Comparison of ENCODE assay signal across 1 cellular context in the genomic region with DNA sequence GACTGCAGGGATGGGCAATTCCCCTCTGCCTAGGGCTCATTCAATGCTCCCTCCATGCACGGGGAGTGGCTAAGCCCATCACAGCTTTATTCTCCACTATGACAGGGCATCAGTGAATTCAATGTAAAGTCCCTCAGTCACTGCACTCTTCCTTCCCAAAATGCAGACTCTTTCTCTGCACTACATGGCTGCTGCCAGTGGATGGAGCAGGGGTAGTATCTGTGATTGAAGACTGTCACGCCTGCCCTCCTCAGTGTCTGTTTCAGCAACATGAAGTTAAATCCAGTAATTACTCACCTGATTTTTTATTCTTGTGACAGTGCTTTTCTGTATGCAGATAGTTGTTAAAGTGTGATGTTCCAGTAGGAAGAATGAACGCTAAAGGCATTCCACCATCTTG.
TF ChIP-seq lines count a peak whose summit lies in the region.

No MANE protein-coding gene starts in this region.

TF ChIP-seq in H1, 55 proteins besides CTCF, POLR2A, EP300 and RAD21:
- TF ChIP-seq NANOG (IDR thresholded peaks at IDR 0.05; ENCODE audit: insufficient read depth, low read depth, low read length, poor library complexity, severe bottlenecking) (no peak), SIN3A (conservative IDR thresholded peaks at IDR 0.05 in 1 of 2, IDR thresholded peaks at IDR 0.05 in 1 of 2; ENCODE audit: low read depth in 1 of 2, low read length in 2 of 2) (no peak), MAFK (IDR thresholded peaks at IDR 0.05; ENCODE audit: low read depth, low read length) (no peak), RXRA (IDR thresholded peaks at IDR 0.05; ENCODE audit: insufficient read depth, low read depth, low read length) (no peak), EGR1 (IDR thresholded peaks at IDR 0.05; ENCODE audit: borderline replicate concordance, low read depth, low read length) (no peak), FOSL1 (IDR thresholded peaks at IDR 0.05; ENCODE audit: insufficient read depth, low read depth, low read length) (no peak), POU5F1 (IDR thresholded peaks at IDR 0.05; ENCODE audit: low read depth, low read length) (no peak), TEAD4 (IDR thresholded peaks at IDR 0.05; ENCODE audit: low read depth, low read length) (no peak), PHF8 (conservative IDR thresholded peaks at IDR 0.05; ENCODE audit: low read depth, low read length) (no peak), GABPA (IDR thresholded peaks at IDR 0.05; ENCODE audit: borderline replicate concordance, insufficient read depth, low read length) (no peak), KDM4A (IDR thresholded peaks at IDR 0.05; ENCODE audit: low read depth, low read length, severe bottlenecking) (no peak), CTBP2 (IDR thresholded peaks at IDR 0.05; ENCODE audit: borderline replicate concordance, insufficient read depth, insufficient read length, low read length) (no peak), POLR2AphosphoS5 (IDR thresholded peaks at IDR 0.05; ENCODE audit: low read depth, low read length) (no peak), GTF2F1 (IDR thresholded peaks at IDR 0.05; ENCODE audit: borderline replicate concordance, low read depth, low read length) (no peak), SUZ12 (IDR thresholded peaks at IDR 0.05; ENCODE audit: low read length) (no peak)
- TF ChIP-seq, protein P1, sequence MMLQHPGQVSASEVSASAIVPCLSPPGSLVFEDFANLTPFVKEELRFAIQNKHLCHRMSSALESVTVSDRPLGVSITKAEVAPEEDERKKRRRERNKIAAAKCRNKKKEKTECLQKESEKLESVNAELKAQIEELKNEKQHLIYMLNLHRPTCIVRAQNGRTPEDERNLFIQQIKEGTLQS (IDR thresholded peaks at IDR 0.05; ENCODE audit: insufficient read depth, low read depth, low read length), result no peak
- TF ChIP-seq, protein P2, sequence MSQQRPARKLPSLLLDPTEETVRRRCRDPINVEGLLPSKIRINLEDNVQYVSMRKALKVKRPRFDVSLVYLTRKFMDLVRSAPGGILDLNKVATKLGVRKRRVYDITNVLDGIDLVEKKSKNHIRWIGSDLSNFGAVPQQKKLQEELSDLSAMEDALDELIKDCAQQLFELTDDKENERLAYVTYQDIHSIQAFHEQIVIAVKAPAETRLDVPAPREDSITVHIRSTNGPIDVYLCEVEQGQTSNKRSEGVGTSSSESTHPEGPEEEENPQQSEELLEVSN (IDR thresholded peaks at IDR 0.05), result no peak
